In the genomic region with DNA sequence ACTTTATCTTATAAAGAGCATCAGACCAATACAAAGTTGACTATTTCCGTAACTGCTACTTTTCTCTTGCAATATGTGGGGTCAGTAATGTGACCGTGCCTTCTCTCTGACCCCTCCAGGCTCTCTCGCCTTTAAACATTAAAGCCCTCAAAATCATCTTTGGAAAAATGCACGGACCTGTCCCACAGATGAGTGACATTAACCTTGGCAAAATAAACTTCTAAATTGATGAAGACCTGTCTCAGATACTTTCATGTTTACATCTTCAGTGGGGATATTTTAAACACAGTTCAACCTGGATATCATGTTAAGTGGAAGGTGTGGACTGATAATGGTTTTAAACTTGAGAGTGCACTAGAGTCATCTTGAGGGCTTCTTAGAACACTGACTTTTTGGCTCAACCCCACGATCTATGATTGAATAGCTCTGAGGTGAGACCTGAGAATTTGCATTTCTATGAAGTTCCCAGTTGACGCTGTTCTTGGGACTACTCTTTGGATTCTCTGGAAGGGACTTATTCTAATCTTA, we compare ENCODE assay signal across 9 cellular contexts. TPM values are rescaled to one million over a fixed set of nuclear protein-coding genes. Genes with fewer than 3 reads are reported as not detected.
"Had no signal": no experiment of that assay in that cellular context is flagged by ENCODE, and none has a peak within 500 bp of the region (broad histone marks: within the 10 kb centered on the region; RNA-seq: fewer than 3 reads in every experiment).

No MANE protein-coding gene starts in this region.

- H3K4me1 ChIP-seq: HAP-1 had no signal

- H3K9me3 ChIP-seq: HAP-1 had no signal

- FAIRE-seq: H54 had no signal

- H3K4me3 ChIP-seq: GM23248, GM23338, HAP-1 had no signal

- H3K36me3 ChIP-seq: HAP-1 had no signal

- H3K27ac Mint-ChIP-seq: HFFc6 had no signal

- H3K27ac ChIP-seq: GM23248 had no signal

- ATAC-seq: GM23338 had no signal

- H2AFZ ChIP-seq: GM23248, GM23338 had no signal

- H3K9ac ChIP-seq: GM23248 had no signal

- H3K4me2 ChIP-seq: GM23338 had no signal

- DNase-seq: GM23248, GOT3, H7, H9, HCEC 1CT, HFFc6 had no signal

- H3K4me3 Mint-ChIP-seq: GM23338, H9, HFFc6 had no signal

RNA-seq across cellular contexts. Expression of gene CXCL3, which starts 26.7 kb away (rescaled TPM):
- total RNA-seq: GM23248 had no signal

RNA-seq across cellular contexts. Expression of gene CXCL2, which starts 33.8 kb away (rescaled TPM):
- total RNA-seq: H7 had no signal
